In genomic region chr1:240611619-240612490, GRCh38 we compare ENCODE assay signal across 8 cellular contexts. TPM values are rescaled to one million over a fixed set of nuclear protein-coding genes. Genes with fewer than 3 reads are reported as not detected.
DNase-seq lines count a peak whose midpoint lies in the region; ATAC-seq and TF ChIP-seq lines count a peak whose summit lies in the region.

Gene GREM2 (minus strand): TSS chr1:240612155. CDS start chr1:240493475, 118,680 bp downstream.

- peaks cover 42% of the 10 kb centered on the region for H3K27me3 ChIP-seq in neural progenitor cell
- peaks cover 15% of the 10 kb centered on the region for H3K27me3 ChIP-seq in transverse colon

- peak within 1 kb of the TSS; percentile 95 for H3K4me3 Mint-ChIP-seq in activated T-helper 1 cell treated with anti-CD3 and anti-CD28 coated beads, Interleukin-12 subunit alpha, Interleukin-12 subunit beta, Interleukin-2, Interleukin-4 antibody, amounts not matched to agents 30 ng/mL and 10 ng/mL and 1 ng/mL, durations not matched to agents 14 hours and 24 hours and 36 hours
- H3K4me3 Mint-ChIP-seq in neural progenitor cell = peak within 1 kb of the TSS; percentile 94

- H3K36me3 ChIP-seq in neural progenitor cell = no peaks in the 10 kb centered on the region
- no peaks in the 10 kb centered on the region for H3K36me3 ChIP-seq in transverse colon

- H3K27ac ChIP-seq in neural progenitor cell (no peak within 1 kb of the TSS), transverse colon (peak within 1 kb of the TSS; percentile 59 to 76 (median 70))

- in situ Hi-C loops in transverse colon (cut with MboI; ENCODE audit: low pct_ligation_motif_present in 1 of 4, low pct_unique_long_range_greater_than_20kb in 1 of 4, low sequenced_read_pairs in 3 of 4) = loop anchor here in 2 of 4 donors (10.0 to 25.0 kb wide), 2 partner anchors 425 to 427 kb away; no protein-coding TSS in a partner anchor

- peaks cover 1% of the 10 kb centered on the region for H3K36me3 Mint-ChIP-seq in activated T-helper 1 cell treated with anti-CD3 and anti-CD28 coated beads, Interleukin-12 subunit alpha, Interleukin-12 subunit beta, Interleukin-2, Interleukin-4 antibody, amounts not matched to agents 30 ng/mL and 10 ng/mL and 1 ng/mL, durations not matched to agents 14 hours and 24 hours and 36 hours (ENCODE audit: low read depth)
- H3K36me3 Mint-ChIP-seq in neural progenitor cell = no peaks in the 10 kb centered on the region

- intact Hi-C loops in Right ventricle myocardium superior (cut with DNase I) = no loop called here
- intact Hi-C loops in cardiac septum (cut with DNase I) = no loop called here
- intact Hi-C loops in activated T-helper 1 cell treated with anti-CD3 and anti-CD28 coated beads, Interleukin-12 subunit alpha, Interleukin-12 subunit beta, Interleukin-2, Interleukin-4 antibody, amounts not matched to agents 30 ng/mL and 10 ng/mL and 1 ng/mL, durations not matched to agents 14 hours and 24 hours and 36 hours (cut with micrococcal nuclease) = loop anchor here (2.0 kb wide), 2 partner anchors 35 to 81 kb away; no protein-coding TSS in a partner anchor
- intact Hi-C loops in transverse colon (cut with DNase I; ENCODE audit: low total_unique reads) = loop anchor here (10.0 kb wide), 1 partner anchor 417 kb away; no protein-coding TSS in a partner anchor

- peak within 1 kb of the TSS; percentile 71 for H3K27ac Mint-ChIP-seq in activated T-helper 1 cell treated with anti-CD3 and anti-CD28 coated beads, Interleukin-12 subunit alpha, Interleukin-12 subunit beta, Interleukin-2, Interleukin-4 antibody, amounts not matched to agents 30 ng/mL and 10 ng/mL and 1 ng/mL, durations not matched to agents 14 hours and 24 hours and 36 hours
- peak within 1 kb of the TSS; percentile 70 for H3K27ac Mint-ChIP-seq in neural progenitor cell

- DNase-seq in Right ventricle myocardium superior (peak; percentile 48), cardiac septum (ENCODE audit: low spot score) (no peak), NCI-H2227 treated with DMSO at 0.1 percent for 48 hours (lab: John Stamatoyannopoulos, UW) (peak; percentile 3), fibroblast of the conjunctiva (ENCODE audit: low read depth) (peak; percentile 55), neural progenitor cell (ENCODE audit: low spot score) (peak; percentile 85), transverse colon (peak; percentile 62)
- peak; percentile 31 for DNase-seq in activated T-helper 1 cell treated with anti-CD3 and anti-CD28 coated beads, Interleukin-12 subunit alpha, Interleukin-12 subunit beta, Interleukin-2, Interleukin-4 antibody, amounts not matched to agents 30 ng/mL and 10 ng/mL and 1 ng/mL, durations not matched to agents 14 hours and 24 hours and 36 hours (ENCODE audit: low spot score)

- ATAC-seq in Right ventricle myocardium superior (ENCODE audit: poor library complexity) (peak; percentile 41), HG02943 (IDR thresholded peaks at IDR 0.05; ENCODE audit: low read depth, unreplicated experiment) (peak; percentile 82)

- no peak for TF ChIP-seq EP300 in transverse colon (IDR thresholded peaks at IDR 0.05; ENCODE audit: low read depth)

- H2AFZ ChIP-seq in neural progenitor cell (replicated peaks) = peak within 1 kb of the TSS; percentile 73

- H4K20me1 ChIP-seq in neural progenitor cell (ENCODE audit: low read depth) = no peaks in the 10 kb centered on the region

- H3K4me1 ChIP-seq in neural progenitor cell (peaks cover 3% of the 10 kb centered on the region), transverse colon (peaks cover 0 to 44% (median 10%) of the 10 kb centered on the region in 4 donors)

- no peaks in the 10 kb centered on the region for H3K79me2 ChIP-seq in neural progenitor cell (ENCODE audit: low read depth)

- WGBS in transverse colon (ENCODE audit: low coverage in 1 of 2), 2 donors = 1 to 2% methylated on average over 11 to 40 of the region's 40 CpGs

- H3K9me3 Mint-ChIP-seq in activated T-helper 1 cell treated with anti-CD3 and anti-CD28 coated beads, Interleukin-12 subunit alpha, Interleukin-12 subunit beta, Interleukin-2, Interleukin-4 antibody, amounts not matched to agents 30 ng/mL and 10 ng/mL and 1 ng/mL, durations not matched to agents 14 hours and 24 hours and 36 hours = no peaks in the 10 kb centered on the region
- H3K9me3 Mint-ChIP-seq in neural progenitor cell = no peaks in the 10 kb centered on the region

- H3K4me3 ChIP-seq in neural progenitor cell (peak within 1 kb of the TSS; percentile 61), transverse colon (peak within 1 kb of the TSS; percentile 38 to 61 (median 54))

- TF ChIP-seq POLR2A in transverse colon (IDR thresholded peaks at IDR 0.05) = peak; percentile 39

- peak within 1 kb of the TSS; percentile 95 for H3K4me2 ChIP-seq in neural progenitor cell

- no peak within 1 kb of the TSS for H3K9ac ChIP-seq in neural progenitor cell

- peaks cover 38% of the 10 kb centered on the region for H3K27me3 Mint-ChIP-seq in activated T-helper 1 cell treated with anti-CD3 and anti-CD28 coated beads, Interleukin-12 subunit alpha, Interleukin-12 subunit beta, Interleukin-2, Interleukin-4 antibody, amounts not matched to agents 30 ng/mL and 10 ng/mL and 1 ng/mL, durations not matched to agents 14 hours and 24 hours and 36 hours (ENCODE audit: insufficient read depth)
- peaks cover 7% of the 10 kb centered on the region for H3K27me3 Mint-ChIP-seq in neural progenitor cell (ENCODE audit: insufficient read depth, low read depth)

- TF ChIP-seq CTCF in neural progenitor cell (IDR thresholded peaks at IDR 0.05) = no peak
- TF ChIP-seq CTCF in transverse colon (IDR thresholded peaks at IDR 0.05) = no peak

- peaks cover 32% of the 10 kb centered on the region for H3K4me1 Mint-ChIP-seq in activated T-helper 1 cell treated with anti-CD3 and anti-CD28 coated beads, Interleukin-12 subunit alpha, Interleukin-12 subunit beta, Interleukin-2, Interleukin-4 antibody, amounts not matched to agents 30 ng/mL and 10 ng/mL and 1 ng/mL, durations not matched to agents 14 hours and 24 hours and 36 hours (ENCODE audit: low read depth)
- H3K4me1 Mint-ChIP-seq in neural progenitor cell = peaks cover 45% of the 10 kb centered on the region

- H3F3A ChIP-seq in neural progenitor cell (ENCODE audit: low read depth) = peaks cover 3% of the 10 kb centered on the region

- H3K9me3 ChIP-seq in neural progenitor cell (ENCODE audit: low read depth) = no peaks in the 10 kb centered on the region
- H3K9me3 ChIP-seq in transverse colon = no peaks in the 10 kb centered on the region

RNA-seq across cellular contexts. Expression of gene GREM2, which starts in this region (rescaled TPM):
- total RNA-seq in Right ventricle myocardium superior (not detected), cardiac septum (not detected), neural progenitor cell (ENCODE audit: low replicate concordance) (not detected in 2 replicates), transverse colon (10 to 100 TPM in 1 of 4 donors, 1 to 10 TPM in 3; 2.8 to 13.1 (median 4.9) TPM)
- total RNA-seq in activated T-helper 1 cell treated with anti-CD3 and anti-CD28 coated beads, Interleukin-12 subunit alpha, Interleukin-12 subunit beta, Interleukin-2, Interleukin-4 antibody, amounts not matched to agents 30 ng/mL and 10 ng/mL and 1 ng/mL, durations not matched to agents 14 hours and 24 hours and 36 hours = 0.05 TPM in 2 replicates

Comparison
In these comparisons a context has a peak if more than half of its experiments do, and no peak if none do; other contexts are left out.
1. Peak in DNase-seq and ATAC-seq in Right ventricle myocardium superior; RNA of the gene not detected or under 1 TPM.
2. Peak in DNase-seq in activated T-helper 1 cell treated with anti-CD3 and anti-CD28 coated beads, Interleukin-12 subunit alpha, Interleukin-12 subunit beta, Interleukin-2, Interleukin-4 antibody, amounts not matched to agents 30 ng/mL and 10 ng/mL and 1 ng/mL, durations not matched to agents 14 hours and 24 hours and 36 hours; RNA of the gene not detected or under 1 TPM.
3. Peak in DNase-seq, H3K4me3 ChIP-seq and H3K4me2 ChIP-seq in neural progenitor cell; RNA of the gene not detected or under 1 TPM.
4. intact Hi-C loops: an anchor here in activated T-helper 1 cell treated with anti-CD3 and anti-CD28 coated beads, Interleukin-12 subunit alpha, Interleukin-12 subunit beta, Interleukin-2, Interleukin-4 antibody, amounts not matched to agents 30 ng/mL and 10 ng/mL and 1 ng/mL, durations not matched to agents 14 hours and 24 hours and 36 hours (2.0 kb wide) and transverse colon (10.0 kb wide); none called in Right ventricle myocardium superior and cardiac septum.